In the genomic region with DNA sequence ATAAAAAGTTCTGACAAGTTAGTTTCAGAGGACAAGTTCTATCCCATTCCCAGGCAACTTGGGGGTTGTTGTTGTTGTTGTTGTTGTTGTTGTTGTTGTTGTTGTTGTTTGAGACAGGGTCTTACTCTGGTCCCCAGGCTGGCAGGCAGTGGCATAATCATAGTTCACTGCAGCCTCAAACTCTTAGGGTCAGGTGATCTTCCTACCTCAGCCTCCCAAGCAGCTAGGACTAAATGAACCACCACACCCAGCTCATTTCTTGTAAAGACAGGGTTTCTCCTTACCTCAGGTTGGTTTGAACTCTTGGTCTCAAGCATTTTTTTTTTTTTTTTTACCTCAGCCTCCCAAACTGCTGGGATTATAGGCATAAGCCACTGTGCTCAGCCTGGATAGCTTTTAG, we compare ENCODE assay signal across 1 cellular context.
TF ChIP-seq lines count a peak whose summit lies in the region.

No MANE protein-coding gene starts in this region.

TF ChIP-seq in GM23338, 12 proteins besides CTCF, POLR2A, EP300 and RAD21 (continued from another document):
- TF ChIP-seq ZNF462 (CRISPR knock-in tag; IDR thresholded peaks at IDR 0.05) (no peak), NANOG (IDR thresholded peaks at IDR 0.05; ENCODE audit: borderline replicate concordance) (no peak), EZH2 (IDR thresholded peaks at IDR 0.05; ENCODE audit: low read depth, unreplicated experiment) (no peak), POLR2AphosphoS5 (IDR thresholded peaks at IDR 0.05; ENCODE audit: low read depth) (no peak), JUNB (IDR thresholded peaks at IDR 0.05; ENCODE audit: unreplicated experiment) (no peak), EZH2phosphoT487 (IDR thresholded peaks at IDR 0.05; ENCODE audit: unreplicated experiment) (no peak), CREB1 (CRISPR knock-in tag; IDR thresholded peaks at IDR 0.05; ENCODE audit: low read depth) (no peak), ZNF114 (CRISPR knock-in tag; IDR thresholded peaks at IDR 0.05) (no peak)
- TF ChIP-seq, protein P1, sequence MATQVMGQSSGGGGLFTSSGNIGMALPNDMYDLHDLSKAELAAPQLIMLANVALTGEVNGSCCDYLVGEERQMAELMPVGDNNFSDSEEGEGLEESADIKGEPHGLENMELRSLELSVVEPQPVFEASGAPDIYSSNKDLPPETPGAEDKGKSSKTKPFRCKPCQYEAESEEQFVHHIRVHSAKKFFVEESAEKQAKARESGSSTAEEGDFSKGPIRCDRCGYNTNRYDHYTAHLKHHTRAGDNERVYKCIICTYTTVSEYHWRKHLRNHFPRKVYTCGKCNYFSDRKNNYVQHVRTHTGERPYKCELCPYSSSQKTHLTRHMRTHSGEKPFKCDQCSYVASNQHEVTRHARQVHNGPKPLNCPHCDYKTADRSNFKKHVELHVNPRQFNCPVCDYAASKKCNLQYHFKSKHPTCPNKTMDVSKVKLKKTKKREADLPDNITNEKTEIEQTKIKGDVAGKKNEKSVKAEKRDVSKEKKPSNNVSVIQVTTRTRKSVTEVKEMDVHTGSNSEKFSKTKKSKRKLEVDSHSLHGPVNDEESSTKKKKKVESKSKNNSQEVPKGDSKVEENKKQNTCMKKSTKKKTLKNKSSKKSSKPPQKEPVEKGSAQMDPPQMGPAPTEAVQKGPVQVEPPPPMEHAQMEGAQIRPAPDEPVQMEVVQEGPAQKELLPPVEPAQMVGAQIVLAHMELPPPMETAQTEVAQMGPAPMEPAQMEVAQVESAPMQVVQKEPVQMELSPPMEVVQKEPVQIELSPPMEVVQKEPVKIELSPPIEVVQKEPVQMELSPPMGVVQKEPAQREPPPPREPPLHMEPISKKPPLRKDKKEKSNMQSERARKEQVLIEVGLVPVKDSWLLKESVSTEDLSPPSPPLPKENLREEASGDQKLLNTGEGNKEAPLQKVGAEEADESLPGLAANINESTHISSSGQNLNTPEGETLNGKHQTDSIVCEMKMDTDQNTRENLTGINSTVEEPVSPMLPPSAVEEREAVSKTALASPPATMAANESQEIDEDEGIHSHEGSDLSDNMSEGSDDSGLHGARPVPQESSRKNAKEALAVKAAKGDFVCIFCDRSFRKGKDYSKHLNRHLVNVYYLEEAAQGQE (IDR thresholded peaks at IDR 0.05; ENCODE audit: unreplicated experiment) = no peak
